ENCODE assay signal across 11 cellular contexts in genomic region chr1:21326861-21327344, GRCh38. TPM values are rescaled to one million over a fixed set of nuclear protein-coding genes. Genes with fewer than 3 reads are reported as not detected.
DNase-seq lines count a peak whose midpoint lies in the region; ATAC-seq and TF ChIP-seq lines count a peak whose summit lies in the region.
"Had no signal": no experiment of that assay in that cellular context is flagged by ENCODE, and none has a peak within 500 bp of the region (broad histone marks: within the 10 kb centered on the region; RNA-seq: fewer than 3 reads in every experiment).

No MANE protein-coding gene starts in this region.

- H3K4me3 Mint-ChIP-seq in memory B cell: no peak overlapping the region
- H3K4me3 Mint-ChIP-seq: natural killer cell had no signal

- ATAC-seq in memory B cell (ENCODE audit: low read depth) (no peak), HG02763 (IDR thresholded peaks at IDR 0.05; ENCODE audit: unreplicated experiment) (no peak), HG02678 (IDR thresholded peaks at IDR 0.05; ENCODE audit: unreplicated experiment) (no peak)
- ATAC-seq: natural killer cell had no signal

- peak overlapping the region; percentile 86 for H3K27ac ChIP-seq in OCI-LY1 (ENCODE audit: low read depth, low read length, poor library complexity, severe bottlenecking)
- H3K27ac ChIP-seq in caudate nucleus (ENCODE audit: low read depth, low read length): peak overlapping the region; percentile 83
- H3K27ac ChIP-seq in temporal lobe (ENCODE audit: low read depth, low read length): peak overlapping the region; percentile 67

- H3K4me1 Mint-ChIP-seq in memory B cell: peaks cover 59% of the 10 kb centered on the region

- H3K9me3 Mint-ChIP-seq in memory B cell: no peaks in the 10 kb centered on the region
- H3K9me3 Mint-ChIP-seq: natural killer cell had no signal

- H3K36me3 ChIP-seq in OCI-LY1 (ENCODE audit: insufficient read depth, low read length): peaks cover 4% of the 10 kb centered on the region

- H3K36me3 Mint-ChIP-seq in memory B cell: peaks cover 3% of the 10 kb centered on the region
- H3K36me3 Mint-ChIP-seq: natural killer cell had no signal

- no peaks in the 10 kb centered on the region for H3K9me2 ChIP-seq in OCI-LY1 (ENCODE audit: low read depth, low read length)

- H3K4me3 ChIP-seq in OCI-LY1 (ENCODE audit: low read depth, low read length, poor library complexity, severe bottlenecking): no peak overlapping the region

- DNase-seq in caudate nucleus (lab: John Stamatoyannopoulos, UW) (peak in 1 of 61 donors; percentile 18), memory B cell (ENCODE audit: low spot score in 2 of 2) (no peak), GM19238 (ENCODE audit: insufficient read length, low spot score) (no peak)
- DNase-seq: erythroblast, natural killer cell, NCI-H1417 treated with DMSO at 0.1 percent for 48 hours, SHP77 had no signal

- no peak overlapping the region for H3K4me2 ChIP-seq in OCI-LY1 (ENCODE audit: low read length)

- no peak overlapping the region for H2AFZ ChIP-seq in OCI-LY1 (ENCODE audit: low read length)

- peak overlapping the region; percentile 92 for H3K27ac Mint-ChIP-seq in memory B cell

- no peaks in the 10 kb centered on the region for H3F3A ChIP-seq in OCI-LY1 (ENCODE audit: insufficient read depth, low read length)

- H3K9me3 ChIP-seq in OCI-LY1 (ENCODE audit: low read length): no peaks in the 10 kb centered on the region

- H3K4me1 ChIP-seq in OCI-LY1 (ENCODE audit: insufficient read depth, low read length, severe bottlenecking): peaks cover 77% of the 10 kb centered on the region

- no peak for TF ChIP-seq CTCF in OCI-LY1 (IDR thresholded peaks at IDR 0.05; ENCODE audit: low read length)

- H3K27me3 ChIP-seq in OCI-LY1 (ENCODE audit: insufficient read depth, low read length): no peaks in the 10 kb centered on the region

- no peak overlapping the region for H3K9ac ChIP-seq in OCI-LY1 (ENCODE audit: low read length)

- H3K27me3 Mint-ChIP-seq in memory B cell: no peaks in the 10 kb centered on the region

- no peaks in the 10 kb centered on the region for H4K20me1 ChIP-seq in OCI-LY1 (ENCODE audit: insufficient read depth, low read length)

- no peaks in the 10 kb centered on the region for H3K79me2 ChIP-seq in OCI-LY1 (ENCODE audit: insufficient read depth, low read length)

RNA-seq across cellular contexts. Expression of gene ECE1, which starts 36.6 kb away (rescaled TPM):
- 9.8 TPM for total RNA-seq in temporal lobe
